Comparison of ENCODE assay signal across 18 cellular contexts in genomic region chr17:35172321-35172720, GRCh38. TPM values are rescaled to one million over a fixed set of nuclear protein-coding genes. Genes with fewer than 3 reads are reported as not detected.
"Had no signal": no experiment of that assay in that cellular context is flagged by ENCODE, and none has a peak within 500 bp of the region (broad histone marks: within the 10 kb centered on the region; RNA-seq: fewer than 3 reads in every experiment).

No MANE protein-coding gene starts in this region.

RNA-seq across cellular contexts. Expression of gene SLC35G3, which starts 21.9 kb away (rescaled TPM):
- total RNA-seq: activated CD4-positive, alpha-beta T cell treated with anti-CD3 and anti-CD28 coated beads, Interleukin-2, amount 10 ng/mL, durations not matched to agents 7 days and 5 days; ascending aorta; cardiac muscle cell; colonic mucosa; dermis microvascular lymphatic vessel endothelial cell; fibroblast of lung; fibroblast of villous mesenchyme; left cardiac atrium; left ventricle myocardium superior; lung microvascular endothelial cell; mesothelial cell of epicardium; neural crest cell; psoas muscle; smooth muscle cell; suprapubic skin; urinary bladder had no signal
- polyA plus RNA-seq: esophagus, fibroblast of lung, keratinocyte, psoas muscle, smooth muscle cell, urinary bladder had no signal

RNA-seq across cellular contexts. Expression of gene UNC45B, which starts 24.7 kb away (rescaled TPM):
- total RNA-seq: ascending aorta, colonic mucosa, fibroblast of lung, fibroblast of villous mesenchyme, lung microvascular endothelial cell, mesothelial cell of epicardium, neural crest cell, smooth muscle cell, suprapubic skin had no signal
- polyA plus RNA-seq: fibroblast of lung, smooth muscle cell had no signal

RNA-seq across cellular contexts. Expression of gene FNDC8, which starts 50.9 kb away (rescaled TPM):
- total RNA-seq: activated CD4-positive, alpha-beta T cell treated with anti-CD3 and anti-CD28 coated beads, Interleukin-2, amount 10 ng/mL, durations not matched to agents 7 days and 5 days; ascending aorta; cardiac muscle cell; colonic mucosa; fibroblast of lung; fibroblast of villous mesenchyme; left cardiac atrium; left ventricle myocardium superior; lung microvascular endothelial cell; mesothelial cell of epicardium; neural crest cell; psoas muscle; smooth muscle cell; suprapubic skin; urinary bladder had no signal
- polyA plus RNA-seq: cardiac muscle cell, fibroblast of lung, keratinocyte, psoas muscle, smooth muscle cell had no signal
